37 cellular contexts compared by ENCODE assay signal in the genomic region with DNA sequence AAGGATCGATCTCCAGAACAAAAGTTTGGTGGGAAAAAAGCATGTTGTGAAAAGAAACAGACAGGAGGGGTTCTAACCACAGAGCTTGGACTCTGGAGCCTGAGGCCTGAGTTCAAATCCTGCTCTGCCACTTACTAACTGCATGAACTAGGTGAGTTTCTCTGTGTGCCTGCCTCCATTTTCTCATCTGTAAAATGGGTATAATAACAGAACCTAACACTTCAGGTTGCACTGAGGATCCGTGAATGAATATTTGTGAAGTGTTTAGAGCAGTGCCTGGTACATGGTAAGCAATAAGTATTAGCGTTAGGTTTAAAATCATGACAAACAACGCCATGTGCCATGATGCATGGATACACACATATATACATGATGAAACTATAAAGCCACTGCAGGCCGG. TPM values are rescaled to one million over a fixed set of nuclear protein-coding genes. Genes with fewer than 3 reads are reported as not detected.
"Had no signal": no experiment of that assay in that cellular context is flagged by ENCODE, and none has a peak within 500 bp of the region (broad histone marks: within the 10 kb centered on the region; RNA-seq: fewer than 3 reads in every experiment).

No MANE protein-coding gene starts in this region.

- H3K36me3 ChIP-seq: ascending aorta, cardiac muscle cell had no signal

- H3K27me3 ChIP-seq: ascending aorta, cardiac muscle cell had no signal

- H3K27me3 Mint-ChIP-seq: activated B cell treated with CpG ODN at 0.5 μM for 24 hours; activated CD8-positive, alpha-beta T cell treated with anti-CD3 and anti-CD28 coated beads for 36 hours; activated naive CD8-positive, alpha-beta T cell; central memory CD8-positive, alpha-beta T cell had no signal

- H3K27ac ChIP-seq: ascending aorta, cardiac muscle cell, VCaP had no signal

- H3K27ac Mint-ChIP-seq: activated B cell treated with CpG ODN at 0.5 μM for 24 hours; activated CD4-positive, alpha-beta memory T cell treated with anti-CD3 and anti-CD28 coated beads for 36 hours; activated CD4-positive, alpha-beta T cell treated with anti-CD3 and anti-CD28 coated beads, Interleukin-2, amount 10 ng/mL, durations not matched to agents 24 days and 14 days; activated CD8-positive, alpha-beta T cell treated with anti-CD3 and anti-CD28 coated beads for 36 hours; activated naive CD4-positive, alpha-beta T cell treated with anti-CD3 and anti-CD28 coated beads, Interleukin-2, amount 10 ng/mL, durations not matched to agents 7 days and 5 days; activated naive CD4-positive, alpha-beta T cell treated with anti-CD3 and anti-CD28 coated beads, Interleukin-2, amount 50 U/mL, for 24 hours; activated naive CD8-positive, alpha-beta T cell; activated naive CD8-positive, alpha-beta T cell treated with anti-CD3 and anti-CD28 coated beads, Interleukin-2, amount 10 ng/mL, durations not matched to agents 7 days and 5 days; activated naive CD8-positive, alpha-beta T cell treated with anti-CD3 and anti-CD28 coated beads, Interleukin-2, amount 50 U/mL, for 24 hours; activated T-helper 2 cell treated with anti-CD3 and anti-CD28 coated beads, Interferon-gamma antibody, Interleukin-2, Interleukin-4, amounts not matched to agents 10 μg/mL and 5 μg/mL and 100 μg/mL, durations not matched to agents 14 hours and 24 hours and 36 hours; brain; T-helper 1 cell treated with Interleukin-12 subunit alpha and Interleukin-12 subunit beta and Interleukin-4 antibody, amounts not matched to agents 30 μg/mL and 1 μg/mL, for 36 hours; T-helper 2 cell treated with Interferon-gamma antibody and Interleukin-4, amounts not matched to agents 5 μg/mL and 100 μg/mL, for 36 hours had no signal

- H3K4me1 ChIP-seq: ascending aorta had no signal

- FAIRE-seq: bronchial epithelial cell, TTC549 had no signal

- H3K36me3 Mint-ChIP-seq: activated CD4-positive, alpha-beta memory T cell treated with anti-CD3 and anti-CD28 coated beads for 36 hours; activated naive CD4-positive, alpha-beta T cell treated with anti-CD3 and anti-CD28 coated beads, Interleukin-2, amount 10 ng/mL, durations not matched to agents 7 days and 5 days; activated naive CD4-positive, alpha-beta T cell treated with anti-CD3 and anti-CD28 coated beads, Interleukin-2, amount 50 U/mL, for 24 hours; activated naive CD8-positive, alpha-beta T cell; activated naive CD8-positive, alpha-beta T cell treated with anti-CD3 and anti-CD28 coated beads, Interleukin-2, amount 10 ng/mL, durations not matched to agents 7 days and 5 days; brain had no signal

- H3K4me1 Mint-ChIP-seq: activated B cell treated with CpG ODN at 0.5 μM for 24 hours; activated CD4-positive, alpha-beta T cell treated with anti-CD3 and anti-CD28 coated beads, Interleukin-2, amount 10 ng/mL, durations not matched to agents 24 days and 14 days; activated naive CD4-positive, alpha-beta T cell treated with anti-CD3 and anti-CD28 coated beads, Interleukin-2, amount 10 ng/mL, durations not matched to agents 7 days and 5 days; activated naive CD4-positive, alpha-beta T cell treated with anti-CD3 and anti-CD28 coated beads, Interleukin-2, amount 50 U/mL, for 24 hours; activated naive CD8-positive, alpha-beta T cell treated with anti-CD3 and anti-CD28 coated beads, Interleukin-2, amount 10 ng/mL, durations not matched to agents 7 days and 5 days; activated naive CD8-positive, alpha-beta T cell treated with anti-CD3 and anti-CD28 coated beads, Interleukin-2, amount 50 U/mL, for 24 hours; central memory CD8-positive, alpha-beta T cell had no signal

- ATAC-seq: activated CD8-positive, alpha-beta T cell treated with anti-CD3 and anti-CD28 coated beads for 36 hours; activated naive CD8-positive, alpha-beta T cell treated with anti-CD3 and anti-CD28 coated beads, Interleukin-2, amount 50 U/mL, for 24 hours; activated T-cell treated with anti-CD3 and anti-CD28 coated beads, Interleukin-2, amount 50 U/mL, for 4 hours had no signal

- H3K4me3 ChIP-seq: ascending aorta, cardiac muscle cell had no signal

- H3K9me3 Mint-ChIP-seq: activated B cell treated with CpG ODN at 0.5 μM for 24 hours; activated CD4-positive, alpha-beta memory T cell treated with anti-CD3 and anti-CD28 coated beads for 36 hours; activated CD4-positive, alpha-beta T cell treated with anti-CD3 and anti-CD28 coated beads, Interleukin-2, amount 10 ng/mL, durations not matched to agents 24 days and 14 days; activated CD8-positive, alpha-beta T cell treated with anti-CD3 and anti-CD28 coated beads for 36 hours; activated naive CD4-positive, alpha-beta T cell treated with anti-CD3 and anti-CD28 coated beads, Interleukin-2, amount 10 ng/mL, durations not matched to agents 7 days and 5 days; activated naive CD4-positive, alpha-beta T cell treated with anti-CD3 and anti-CD28 coated beads, Interleukin-2, amount 50 U/mL, for 24 hours; activated naive CD8-positive, alpha-beta T cell treated with anti-CD3 and anti-CD28 coated beads, Interleukin-2, amount 10 ng/mL, durations not matched to agents 7 days and 5 days; activated naive CD8-positive, alpha-beta T cell treated with anti-CD3 and anti-CD28 coated beads, Interleukin-2, amount 50 U/mL, for 24 hours; activated T-cell treated with anti-CD3 and anti-CD28 coated beads, Interleukin-2, amount 50 U/mL, for 4 hours; activated T-helper 2 cell treated with anti-CD3 and anti-CD28 coated beads, Interferon-gamma antibody, Interleukin-2, Interleukin-4, amounts not matched to agents 10 μg/mL and 5 μg/mL and 100 μg/mL, durations not matched to agents 14 hours and 24 hours and 36 hours; central memory CD8-positive, alpha-beta T cell; T-helper 1 cell treated with Interleukin-12 subunit alpha and Interleukin-12 subunit beta and Interleukin-4 antibody, amounts not matched to agents 30 μg/mL and 1 μg/mL, for 36 hours; T-helper 2 cell treated with Interferon-gamma antibody and Interleukin-4, amounts not matched to agents 5 μg/mL and 100 μg/mL, for 36 hours had no signal

- H3K9me3 ChIP-seq: ascending aorta had no signal

- H3K4me3 Mint-ChIP-seq: activated B cell treated with CpG ODN at 0.5 μM for 24 hours; activated CD4-positive, alpha-beta memory T cell treated with anti-CD3 and anti-CD28 coated beads for 36 hours; activated CD4-positive, alpha-beta T cell treated with anti-CD3 and anti-CD28 coated beads, Interleukin-2, amount 10 ng/mL, durations not matched to agents 24 days and 14 days; activated CD8-positive, alpha-beta T cell treated with anti-CD3 and anti-CD28 coated beads for 36 hours; activated naive CD4-positive, alpha-beta T cell treated with anti-CD3 and anti-CD28 coated beads, Interleukin-2, amount 10 ng/mL, durations not matched to agents 7 days and 5 days; activated naive CD4-positive, alpha-beta T cell treated with anti-CD3 and anti-CD28 coated beads, Interleukin-2, amount 50 U/mL, for 24 hours; activated naive CD8-positive, alpha-beta T cell; activated naive CD8-positive, alpha-beta T cell treated with anti-CD3 and anti-CD28 coated beads, Interleukin-2, amount 10 ng/mL, durations not matched to agents 7 days and 5 days; activated naive CD8-positive, alpha-beta T cell treated with anti-CD3 and anti-CD28 coated beads, Interleukin-2, amount 50 U/mL, for 24 hours; activated T-cell treated with anti-CD3 and anti-CD28 coated beads, Interleukin-2, amount 50 U/mL, for 4 hours; brain; central memory CD8-positive, alpha-beta T cell; T-helper 1 cell treated with Interleukin-12 subunit alpha and Interleukin-12 subunit beta and Interleukin-4 antibody, amounts not matched to agents 30 μg/mL and 1 μg/mL, for 36 hours; T-helper 2 cell treated with Interferon-gamma antibody and Interleukin-4, amounts not matched to agents 5 μg/mL and 100 μg/mL, for 36 hours had no signal

- DNase-seq: activated B cell treated with CpG ODN at 0.5 μM for 24 hours; activated CD4-positive, alpha-beta memory T cell treated with anti-CD3 and anti-CD28 coated beads for 36 hours; activated CD4-positive, alpha-beta T cell treated with anti-CD3 and anti-CD28 coated beads for 4 hours; activated CD4-positive, alpha-beta T cell treated with anti-CD3 and anti-CD28 coated beads, Interleukin-2, amount 10 ng/mL, durations not matched to agents 24 days and 14 days; activated CD4-positive, alpha-beta T cell treated with anti-CD3 and anti-CD28 coated beads, Interleukin-2, amount 50 U/mL, for 1 hour; activated CD4-positive, alpha-beta T cell treated with anti-CD3 and anti-CD28 coated beads, Interleukin-2, amount 50 U/mL, for 4 hours; activated CD4-positive, CD25-positive, alpha-beta regulatory T cell treated with anti-CD3 and anti-CD28 coated beads, Interleukin-2, amount 50 U/mL, for 72 hours; activated CD8-positive, alpha-beta memory T cell treated with anti-CD3 and anti-CD28 coated beads, Interleukin-2, amount 50 U/mL, for 4 hours; activated CD8-positive, alpha-beta T cell treated with anti-CD3 and anti-CD28 coated beads for 36 hours; activated effector memory CD4-positive, alpha-beta T cell treated with Interleukin-2 at 50 U/mL for 16 hours; activated gamma-delta T cell; activated naive CD4-positive, alpha-beta T cell treated with anti-CD3 and anti-CD28 coated beads, Interleukin-2, amount 10 ng/mL, durations not matched to agents 7 days and 5 days; activated naive CD4-positive, alpha-beta T cell treated with Interleukin-2 at 50 U/mL for 16 hours; activated naive CD8-positive, alpha-beta T cell treated with anti-CD3 and anti-CD28 coated beads, Interleukin-2, amount 10 ng/mL, durations not matched to agents 7 days and 5 days; activated naive CD8-positive, alpha-beta T cell treated with anti-CD3 and anti-CD28 coated beads, Interleukin-2, amount 50 U/mL, for 24 hours; activated T-cell treated with anti-CD3 and anti-CD28 coated beads for 4 hours; activated T-cell treated with anti-CD3 and anti-CD28 coated beads, Interleukin-2, amount 50 U/mL, for 1 hour; activated T-cell treated with anti-CD3 and anti-CD28 coated beads, Interleukin-2, amount 50 U/mL, for 4 hours; amygdala; anterior cingulate cortex; caudate nucleus; cerebellar nuclear complex; T-helper 2 cell; T-helper 9 cell had no signal

RNA-seq across cellular contexts. Expression of gene TTLL9, which starts 36.6 kb away (rescaled TPM):
- total RNA-seq: activated CD4-positive, alpha-beta memory T cell treated with anti-CD3 and anti-CD28 coated beads for 36 hours; activated CD4-positive, alpha-beta T cell treated with anti-CD3 and anti-CD28 coated beads, Interleukin-2, amount 10 ng/mL, durations not matched to agents 24 days and 14 days; activated CD8-positive, alpha-beta memory T cell treated with anti-CD3 and anti-CD28 coated beads for 36 hours; activated CD8-positive, alpha-beta T cell treated with anti-CD3 and anti-CD28 coated beads for 36 hours; activated naive CD8-positive, alpha-beta T cell treated with anti-CD3 and anti-CD28 coated beads, Interleukin-2, amount 10 ng/mL, durations not matched to agents 7 days and 5 days; activated T-cell treated with anti-CD3 and anti-CD28 coated beads, Interleukin-2, amount 50 U/mL, for 4 hours; activated T-helper 2 cell treated with anti-CD3 and anti-CD28 coated beads, Interferon-gamma antibody, Interleukin-2, Interleukin-4, amounts not matched to agents 10 μg/mL and 5 μg/mL and 100 μg/mL, durations not matched to agents 14 hours and 24 hours and 36 hours; ascending aorta; bronchial epithelial cell had no signal

RNA-seq across cellular contexts. Expression of gene DUSP15, which starts 36.7 kb away (rescaled TPM):
- total RNA-seq: activated CD4-positive, alpha-beta memory T cell treated with anti-CD3 and anti-CD28 coated beads for 36 hours; activated CD4-positive, alpha-beta T cell treated with anti-CD3 and anti-CD28 coated beads, Interleukin-2, amount 10 ng/mL, durations not matched to agents 24 days and 14 days; activated CD8-positive, alpha-beta memory T cell treated with anti-CD3 and anti-CD28 coated beads for 36 hours; activated CD8-positive, alpha-beta T cell treated with anti-CD3 and anti-CD28 coated beads for 36 hours; activated naive CD8-positive, alpha-beta T cell treated with anti-CD3 and anti-CD28 coated beads, Interleukin-2, amount 10 ng/mL, durations not matched to agents 7 days and 5 days; activated T-cell treated with anti-CD3 and anti-CD28 coated beads, Interleukin-2, amount 50 U/mL, for 4 hours; activated T-helper 2 cell treated with anti-CD3 and anti-CD28 coated beads, Interferon-gamma antibody, Interleukin-2, Interleukin-4, amounts not matched to agents 10 μg/mL and 5 μg/mL and 100 μg/mL, durations not matched to agents 14 hours and 24 hours and 36 hours; bronchial epithelial cell had no signal
